1 cellular context compared by ENCODE assay signal in genomic region chr14:74492413-74493342, GRCh38.
TF ChIP-seq lines count a peak whose summit lies in the region.

Gene NPC2 (minus strand): TSS chr14:74493305. CDS start chr14:74493274, 31 bp downstream.

TF ChIP-seq in HepG2, 621 proteins besides CTCF, POLR2A, EP300 and RAD21 (continued from another document and continues in another):
- TF ChIP-seq ZBTB3 (CRISPR knock-in tag; IDR thresholded peaks at IDR 0.05; ENCODE audit: borderline replicate concordance, low read depth) = no peak
- TF ChIP-seq ZNF83 (CRISPR knock-in tag; IDR thresholded peaks at IDR 0.05; ENCODE audit: borderline replicate concordance) = no peak
- no peak for TF ChIP-seq ZBTB14 (CRISPR knock-in tag; IDR thresholded peaks at IDR 0.05)
- 0 out of 2 replicates have a peak, but pooled peaks have one; percentile 68 for TF ChIP-seq ZNF205 (CRISPR knock-in tag; IDR thresholded peaks at IDR 0.05)
- no peak for TF ChIP-seq SP2 (CRISPR knock-in tag; IDR thresholded peaks at IDR 0.05)
- TF ChIP-seq FOSL2 (CRISPR knock-in tag; IDR thresholded peaks at IDR 0.05) = no peak
- no peak for TF ChIP-seq RFX5 (IDR thresholded peaks at IDR 0.05; ENCODE audit: low read depth, low read length)
- no peak for TF ChIP-seq GLMP (CRISPR knock-in tag; IDR thresholded peaks at IDR 0.05; ENCODE audit: borderline replicate concordance)
- TF ChIP-seq ZNF772 (CRISPR knock-in tag; IDR thresholded peaks at IDR 0.05) = peak; percentile 18; the same call in 1 of the 2 replicates
- no peak for TF ChIP-seq USF2 (IDR thresholded peaks at IDR 0.05; ENCODE audit: low read depth, low read length)
- no peak for TF ChIP-seq USF2 (CRISPR knock-in tag; IDR thresholded peaks at IDR 0.05; ENCODE audit: borderline replicate concordance)
- no peak for TF ChIP-seq CBX2 (IDR thresholded peaks at IDR 0.05; ENCODE audit: low read depth, low read length)
- TF ChIP-seq CBX2 (CRISPR knock-in tag; IDR thresholded peaks at IDR 0.05; ENCODE audit: low read depth) = 0 out of 2 replicates have a peak, but pooled peaks have one; percentile 43
- 0 out of 2 replicates have a peak, but pooled peaks have one; percentile 49 for TF ChIP-seq YEATS4 (CRISPR knock-in tag; IDR thresholded peaks at IDR 0.05; ENCODE audit: borderline replicate concordance)
- TF ChIP-seq NR2F2 (IDR thresholded peaks at IDR 0.05; ENCODE audit: borderline replicate concordance, low read depth) = no peak
- TF ChIP-seq GATAD1 (CRISPR knock-in tag; IDR thresholded peaks at IDR 0.05) = no peak
- no peak for TF ChIP-seq PAX8 (CRISPR knock-in tag; IDR thresholded peaks at IDR 0.05; ENCODE audit: borderline replicate concordance)
- peak; percentile 79; the same call in 1 of the 2 replicates for TF ChIP-seq ZNF136 (CRISPR knock-in tag; IDR thresholded peaks at IDR 0.05; ENCODE audit: low read depth)
- no peak for TF ChIP-seq ZNF775 (CRISPR knock-in tag; IDR thresholded peaks at IDR 0.05; ENCODE audit: borderline replicate concordance)
- no peak for TF ChIP-seq MXI1 (IDR thresholded peaks at IDR 0.05; ENCODE audit: borderline replicate concordance, low read depth, low read length)
- TF ChIP-seq ZNF562 (CRISPR knock-in tag; IDR thresholded peaks at IDR 0.05; ENCODE audit: borderline replicate concordance) = no peak
- TF ChIP-seq ZFP36L2 (CRISPR knock-in tag; IDR thresholded peaks at IDR 0.05) = no peak
- 0 out of 2 replicates have a peak, but pooled peaks have one; percentile 34 for TF ChIP-seq ZGPAT (CRISPR knock-in tag; IDR thresholded peaks at IDR 0.05)
- no peak for TF ChIP-seq TAF15 (IDR thresholded peaks at IDR 0.05; ENCODE audit: low read depth, low read length, poor library complexity, severe bottlenecking)
- TF ChIP-seq GPBP1L1 (CRISPR knock-in tag; IDR thresholded peaks at IDR 0.05) = no peak
- TF ChIP-seq MTA1 (CRISPR knock-in tag; IDR thresholded peaks at IDR 0.05; ENCODE audit: borderline replicate concordance) = no peak
- TF ChIP-seq MIXL1 (CRISPR knock-in tag; IDR thresholded peaks at IDR 0.05) = 0 out of 2 replicates have a peak, but pooled peaks have one; percentile 17
- TF ChIP-seq ZNF251 (CRISPR knock-in tag; IDR thresholded peaks at IDR 0.05) = no peak
- TF ChIP-seq MNT (IDR thresholded peaks at IDR 0.05) = no peak
- no peak; the same call in 1 of the 2 replicates for TF ChIP-seq MEF2D (CRISPR knock-in tag; IDR thresholded peaks at IDR 0.05)
- TF ChIP-seq HOXA9 (CRISPR knock-in tag; IDR thresholded peaks at IDR 0.05; ENCODE audit: borderline replicate concordance) = no peak
- no peak for TF ChIP-seq HNF4G (IDR thresholded peaks at IDR 0.05; ENCODE audit: borderline replicate concordance, low read depth, low read length)
- no peak for TF ChIP-seq HNF4G (CRISPR knock-in tag; IDR thresholded peaks at IDR 0.05; ENCODE audit: borderline replicate concordance, low read depth)
- no peak for TF ChIP-seq FOXM1 (CRISPR knock-in tag; IDR thresholded peaks at IDR 0.05)
- TF ChIP-seq ARID2 (CRISPR knock-in tag; IDR thresholded peaks at IDR 0.05; ENCODE audit: borderline replicate concordance) = no peak
- no peak; the same call in 1 of the 2 replicates for TF ChIP-seq TGIF2 (CRISPR knock-in tag; IDR thresholded peaks at IDR 0.05)
- TF ChIP-seq ATF3 (CRISPR knock-in tag; IDR thresholded peaks at IDR 0.05) = peak; percentile 40; the same call in 1 of the 2 replicates
- no peak for TF ChIP-seq RELA (CRISPR knock-in tag; IDR thresholded peaks at IDR 0.05)
- no peak for TF ChIP-seq ZUFSP (CRISPR knock-in tag; IDR thresholded peaks at IDR 0.05; ENCODE audit: borderline replicate concordance)
- no peak for TF ChIP-seq ZNF484 (CRISPR knock-in tag; IDR thresholded peaks at IDR 0.05; ENCODE audit: borderline replicate concordance, low read depth)
- 0 out of 2 replicates have a peak, but pooled peaks have one; percentile 19 for TF ChIP-seq THAP7 (CRISPR knock-in tag; IDR thresholded peaks at IDR 0.05)
